ENCODE assay signal across 7 cellular contexts in the genomic region with DNA sequence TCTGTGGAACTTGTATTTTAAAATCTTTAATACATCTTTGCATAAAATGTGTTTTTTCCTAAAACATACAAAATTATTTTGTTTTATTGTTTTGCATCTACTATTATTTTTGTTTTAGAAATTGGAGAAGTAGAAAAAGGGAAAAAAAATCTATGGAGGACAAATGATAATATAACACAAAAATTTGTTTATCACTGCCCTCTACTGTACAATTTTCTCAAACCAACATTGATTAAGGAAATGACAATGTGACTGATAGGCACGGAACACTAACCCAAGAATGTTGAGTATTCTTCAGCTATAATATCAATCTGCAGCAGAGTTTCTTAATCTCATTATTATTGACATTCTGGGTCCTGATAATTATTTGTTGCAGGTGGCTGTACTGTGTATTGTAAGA. TPM values are rescaled to one million over a fixed set of nuclear protein-coding genes. Genes with fewer than 3 reads are reported as not detected.
DNase-seq lines count a peak whose midpoint lies in the region; ATAC-seq and TF ChIP-seq lines count a peak whose summit lies in the region.

No MANE protein-coding gene starts in this region.

- H3K27me3 Mint-ChIP-seq in brain = peaks cover 2% of the 10 kb centered on the region

- H3K9me3 ChIP-seq in gastrocnemius medialis (no peaks in the 10 kb centered on the region), vagina (no peaks in the 10 kb centered on the region)

- H3K4me3 Mint-ChIP-seq in brain = no peak overlapping the region

- H3K36me3 Mint-ChIP-seq in brain = no peaks in the 10 kb centered on the region

- in situ Hi-C loops in gastrocnemius medialis (cut with MboI; ENCODE audit: low sequenced_read_pairs in 4 of 4) = loop anchor here in 2 of 4 donors (25.0 kb wide), 1 partner anchor 129 kb away; no protein-coding TSS in a partner anchor

- H3K27ac ChIP-seq in gastrocnemius medialis (peak overlapping the region in 2 of 4 donors; percentile 37 to 59), vagina (no peak overlapping the region)

- no peaks in the 10 kb centered on the region for H3K9me3 Mint-ChIP-seq in brain

- H3K4me3 ChIP-seq in gastrocnemius medialis = no peak overlapping the region
- no peak overlapping the region for H3K4me3 ChIP-seq in vagina

- no peak for TF ChIP-seq POLR2A in gastrocnemius medialis (IDR thresholded peaks at IDR 0.05)
- TF ChIP-seq POLR2A in vagina (IDR thresholded peaks at IDR 0.05) = no peak

- intact Hi-C loops in gastrocnemius medialis (cut with DNase I; ENCODE audit: low total_unique reads) = loop anchor here (5.0 kb wide), 1 partner anchor 134 kb away; no protein-coding TSS in a partner anchor
- intact Hi-C loops in vagina (cut with DNase I) = loop anchor here (10.0 kb wide), 1 partner anchor 136 kb away; no protein-coding TSS in a partner anchor

- ATAC-seq in GM18520 (IDR thresholded peaks at IDR 0.05; ENCODE audit: unreplicated experiment) = peak; percentile 38
- ATAC-seq in HG03469 (IDR thresholded peaks at IDR 0.05; ENCODE audit: unreplicated experiment) = peak; percentile 70
- ATAC-seq in gastrocnemius medialis = no peak

- no peaks in the 10 kb centered on the region for H3K4me1 ChIP-seq in gastrocnemius medialis
- no peaks in the 10 kb centered on the region for H3K4me1 ChIP-seq in vagina

- no peak overlapping the region for H3K27ac Mint-ChIP-seq in brain

- peaks cover 4% of the 10 kb centered on the region for H3K4me1 Mint-ChIP-seq in brain

- TF ChIP-seq CTCF in brain (conservative IDR thresholded peaks at IDR 0.05) = peak; percentile 36 to 40
- peak in 3 of 5 experiments; percentile 21 to 31 (median 27) for TF ChIP-seq CTCF in gastrocnemius medialis (IDR thresholded peaks at IDR 0.05 in 4 of 5, conservative IDR thresholded peaks at IDR 0.05 in 1 of 5)
- TF ChIP-seq CTCF in vagina (IDR thresholded peaks at IDR 0.05) = no peak

- H3K36me3 ChIP-seq in gastrocnemius medialis (no peaks in the 10 kb centered on the region), vagina (no peaks in the 10 kb centered on the region)

- no peaks in the 10 kb centered on the region for H3K27me3 ChIP-seq in gastrocnemius medialis
- no peaks in the 10 kb centered on the region for H3K27me3 ChIP-seq in vagina

- DNase-seq in gastrocnemius medialis (no peak), vagina (ENCODE audit: extremely low spot score in 2 of 2) (no peak), T1000 (lab: John Stamatoyannopoulos, UW) (no peak)
- no peak for DNase-seq in stimulated activated CD4-positive, alpha-beta T cell treated with anti-CD3 and anti-CD28 coated beads, Interleukin-2, amount 100 ng/mL, for 48 hours

RNA-seq across cellular contexts. Expression of a gene that starts 9.5 kb away (rescaled TPM):
- 6.8 TPM for polyA plus RNA-seq in brain (ENCODE audit: insufficient read depth, low read depth, low replicate concordance)
- total RNA-seq in gastrocnemius medialis (1 to 10 TPM; 5.8 to 9.9 (median 6.7) TPM), vagina (14.0 TPM)

RNA-seq across cellular contexts. Expression of a gene that starts 47.4 kb away (rescaled TPM):
- polyA plus RNA-seq in brain (ENCODE audit: insufficient read depth, low read depth, low replicate concordance) = 0.22 TPM
- 10 to 100 TPM in 3 of 4 donors, 1 to 10 TPM in 1; 4.8 to 35.5 (median 34.1) TPM for total RNA-seq in gastrocnemius medialis
- 27.3 TPM for total RNA-seq in vagina

Comparison
In these comparisons a context has a peak if more than half of its experiments do, and no peak if none do; other contexts are left out.
1. ATAC-seq: peak in GM18520 (single experiment) and HG03469 (single experiment); none in gastrocnemius medialis (0 of 2).
2. CTCF ChIP-seq: peak in brain (2 of 2) and gastrocnemius medialis (3 of 5); none in vagina (0 of 3).